Comparison of ENCODE assay signal across 16 cellular contexts in the genomic region with DNA sequence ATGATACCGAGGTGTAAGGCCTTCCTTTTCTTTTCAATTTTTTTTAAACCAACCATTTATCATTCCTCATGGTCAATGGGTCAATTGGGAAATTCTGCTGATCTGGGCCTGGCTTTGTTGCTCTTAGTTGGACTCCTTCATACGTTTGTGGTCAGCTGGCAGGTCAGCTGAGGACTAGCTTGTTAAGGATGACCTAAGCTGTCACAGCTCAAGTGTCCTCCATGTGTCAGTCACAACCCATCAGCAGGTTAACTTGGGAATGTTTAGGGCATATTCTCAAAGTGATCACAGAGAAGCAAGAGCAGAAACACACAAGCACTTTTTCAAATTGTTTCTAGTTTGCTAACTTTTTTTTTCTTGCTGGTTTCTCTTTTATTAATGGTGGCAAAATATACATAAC.
DNase-seq lines count a peak whose midpoint lies in the region; ATAC-seq, FAIRE-seq and TF ChIP-seq lines count a peak whose summit lies in the region.
"Had no signal": no experiment of that assay in that cellular context is flagged by ENCODE, and none has a peak within 500 bp of the region (broad histone marks: within the 10 kb centered on the region; RNA-seq: fewer than 3 reads in every experiment).

No MANE protein-coding gene starts in this region.

- no peaks in the 10 kb centered on the region for H3K4me1 Mint-ChIP-seq in GM23338
- H3K4me1 Mint-ChIP-seq: CD4-positive, alpha-beta memory T cell had no signal

- no peaks in the 10 kb centered on the region for H3K36me3 ChIP-seq in IMR-90 (ENCODE audit: control insufficient read depth, insufficient read depth, low read length)
- H3K36me3 ChIP-seq in GM12878 (ENCODE audit: control insufficient read depth in 2 of 2, insufficient read depth in 2 of 2, low read length in 1 of 2): no peaks in the 10 kb centered on the region
- H3K36me3 ChIP-seq in MM.1S (replicated peaks; ENCODE audit: insufficient read depth, low read length): no peaks in the 10 kb centered on the region
- H3K36me3 ChIP-seq in GM23338 (ENCODE audit: insufficient read depth): no peaks in the 10 kb centered on the region

- no peak overlapping the region for H2AK9ac ChIP-seq in IMR-90 (replicated peaks; ENCODE audit: low read depth, low read length, poor library complexity)

- H3K14ac ChIP-seq in IMR-90 (replicated peaks; ENCODE audit: low read depth, low read length): no peak overlapping the region

- H3K4me3 Mint-ChIP-seq in GM23338: no peak overlapping the region
- H3K4me3 Mint-ChIP-seq: CD4-positive, alpha-beta memory T cell had no signal

- no peak overlapping the region for H4K8ac ChIP-seq in IMR-90 (ENCODE audit: low read depth in 2 of 2, low read length in 2 of 2)

- H3K9me3 ChIP-seq in IMR-90 (ENCODE audit: control insufficient read depth, insufficient read depth, low read length): no peaks in the 10 kb centered on the region
- no peaks in the 10 kb centered on the region for H3K9me3 ChIP-seq in GM12878 (replicated peaks; ENCODE audit: control insufficient read depth, insufficient read depth, low read length)
- H3K9me3 ChIP-seq in MM.1S (replicated peaks; ENCODE audit: insufficient read depth, low read length): no peaks in the 10 kb centered on the region
- H3K9me3 ChIP-seq: BE2C had no signal

- no peaks in the 10 kb centered on the region for H3F3A ChIP-seq in MM.1S (ENCODE audit: insufficient read depth, low read length)
- H3F3A ChIP-seq in GM23338 (replicated peaks; ENCODE audit: low read depth): no peaks in the 10 kb centered on the region

- SMC1A ChIA-PET in GM12878 (lab: Charles Lee; ENCODE audit: uncharacterized antibody, unreplicated experiment): no interaction called here

- peak overlapping the region; percentile 95; the same call in 1 of the 2 replicates for H4K5ac ChIP-seq in IMR-90 (ENCODE audit: low read depth, low read length)

- no peak for ATAC-seq in IMR-90 (ENCODE audit: low read depth)
- no peak for ATAC-seq in GM12878
- ATAC-seq in GM23338: no peak
- ATAC-seq: HepG2 had no signal

- no peak for TF ChIP-seq EP300 in GM12878 (IDR thresholded peaks at IDR 0.05; ENCODE audit: borderline replicate concordance in 1 of 2, control insufficient read depth in 1 of 2, low read depth in 2 of 2, low read length in 2 of 2)

- no peak overlapping the region for H3K23ac ChIP-seq in IMR-90 (ENCODE audit: low read depth, low read length)

- CTCF ChIA-PET in IMR-90 (lab: Yijun Ruan, JAX): interaction anchor here (1.5 kb wide), 1 partner anchor 15 kb away, joined by 5 read pairs; no protein-coding TSS in a partner anchor
- CTCF ChIA-PET in GM12878 (lab: Yijun Ruan, JAX): interaction anchor here (1.2 kb wide), 1 partner anchor 11 kb away, joined by 3 read pairs; no protein-coding TSS in a partner anchor

- in situ Hi-C loops in IMR-90 (cut with MboI; ENCODE audit: low sequenced_read_pairs) (no loop called here), GM12878 (cut with MboI) (no loop called here)

- intact Hi-C loops in IMR-90 (cut with micrococcal nuclease): no loop called here
- intact Hi-C loops in GM12878 (cut with micrococcal nuclease; ENCODE audit: unreplicated experiment): no loop called here

- TF ChIP-seq POLR2A in IMR-90 (IDR thresholded peaks at IDR 0.05; ENCODE audit: low read depth, low read length): no peak
- TF ChIP-seq POLR2A in GM12878 (IDR thresholded peaks at IDR 0.05; ENCODE audit: low read depth, low read length): no peak

- H2BK120ac ChIP-seq in IMR-90 (ENCODE audit: low read depth, low read length): no peak overlapping the region

- H3K9me1 ChIP-seq in IMR-90 (ENCODE audit: insufficient read depth, low read length): no peaks in the 10 kb centered on the region

- H3K18ac ChIP-seq in IMR-90 (ENCODE audit: low read depth, low read length): peak overlapping the region; percentile 77

- H3K4me3 ChIP-seq in IMR-90 (ENCODE audit: insufficient read depth, low read depth, low read length): no peak overlapping the region
- no peak overlapping the region for H3K4me3 ChIP-seq in GM12878
- no peak overlapping the region for H3K4me3 ChIP-seq in MM.1S (ENCODE audit: low read length)
- no peak overlapping the region for H3K4me3 ChIP-seq in GM23338
- H3K4me3 ChIP-seq: GM23248 had no signal

- no peaks in the 10 kb centered on the region for H3K9me3 Mint-ChIP-seq in GM23338

- no peak overlapping the region for H3K27ac Mint-ChIP-seq in GM23338

- H2BK15ac ChIP-seq in IMR-90 (ENCODE audit: low read depth, low read length): no peak overlapping the region

- no peak overlapping the region for H2BK20ac ChIP-seq in IMR-90 (ENCODE audit: low read depth, low read length)

- H3K27ac ChIP-seq in IMR-90 (ENCODE audit: insufficient read depth, low read length): no peak overlapping the region
- no peak overlapping the region for H3K27ac ChIP-seq in GM12878 (ENCODE audit: control insufficient read depth, insufficient read depth)
- H3K27ac ChIP-seq in MM.1S (ENCODE audit: low read length): no peak overlapping the region
- H3K27ac ChIP-seq in GM23338 (ENCODE audit: low read depth): no peak overlapping the region
- H3K27ac ChIP-seq: C4-2B, GM23248 had no signal

- H3K9me2 ChIP-seq in MM.1S (replicated peaks; ENCODE audit: insufficient read depth, low read length) (no peaks in the 10 kb centered on the region), GM23338 (ENCODE audit: insufficient read depth) (no peaks in the 10 kb centered on the region)

- peak; percentile 44 for FAIRE-seq in D721Med (lab: Jason Lieb, UNC)
- no peak for FAIRE-seq in GM12878 (lab: Jason Lieb, UNC)
- FAIRE-seq: A204.1, GM18507, HepG2, HTR-8/SVneo had no signal

- TF ChIP-seq RAD21 in IMR-90 (IDR thresholded peaks at IDR 0.05; ENCODE audit: low read length) (no peak), GM12878 (IDR thresholded peaks at IDR 0.05; ENCODE audit: insufficient read depth, low read depth, low read length) (no peak)

- no peak overlapping the region for H2AFZ ChIP-seq in IMR-90 (replicated peaks; ENCODE audit: low read length, poor library complexity)
- no peak overlapping the region for H2AFZ ChIP-seq in GM12878 (ENCODE audit: control insufficient read depth, low read depth, low read length)
- no peak overlapping the region for H2AFZ ChIP-seq in MM.1S (ENCODE audit: low read length)
- H2AFZ ChIP-seq in GM23338: no peak overlapping the region
- H2AFZ ChIP-seq: GM23248 had no signal

- whole genome bisulfite sequencing in IMR-90 (ENCODE audit: extremely low coverage in 2 of 2, insufficient read length in 1 of 2), 2 experiments: no CpG with 5 or more reads among the region's 2 CpGs
- WGBS in GM12878 (ENCODE audit: insufficient coverage, insufficient replicate concordance, low lambda C conversion rate, missing lambda C conversion rate): 88% methylated on average over 2 of the region's 2 CpGs

- H3K9ac ChIP-seq in IMR-90 (ENCODE audit: low read depth, low read length): no peak overlapping the region
- no peak overlapping the region for H3K9ac ChIP-seq in GM12878 (ENCODE audit: control insufficient read depth, insufficient read depth, low read length)
- H3K9ac ChIP-seq in MM.1S (ENCODE audit: low read length): no peak overlapping the region
- H3K9ac ChIP-seq: GM23248 had no signal

- H2BK5ac ChIP-seq in IMR-90 (ENCODE audit: low read depth, low read length, poor library complexity, severe bottlenecking): no peak overlapping the region

- H4K20me1 ChIP-seq in IMR-90 (ENCODE audit: insufficient read depth, low read length): no peaks in the 10 kb centered on the region
- no peaks in the 10 kb centered on the region for H4K20me1 ChIP-seq in GM12878 (ENCODE audit: control insufficient read depth, insufficient read depth)
- no peaks in the 10 kb centered on the region for H4K20me1 ChIP-seq in MM.1S (ENCODE audit: insufficient read depth, low read length)
- no peaks in the 10 kb centered on the region for H4K20me1 ChIP-seq in GM23338 (replicated peaks; ENCODE audit: insufficient read depth)

- H3K36me3 Mint-ChIP-seq in GM23338 (ENCODE audit: low read depth): no peaks in the 10 kb centered on the region

- H3K79me2 ChIP-seq in GM12878 (ENCODE audit: control insufficient read depth, insufficient read depth, low read length) (no peaks in the 10 kb centered on the region), MM.1S (ENCODE audit: low read length) (no peaks in the 10 kb centered on the region), GM23338 (replicated peaks; ENCODE audit: insufficient read depth) (no peaks in the 10 kb centered on the region)

- dilution Hi-C loops in IMR-90 (cut with HindIII; ENCODE audit: low sequenced_read_pairs, unreplicated experiment): no loop called here

- TF ChIP-seq CTCF in D721Med (IDR thresholded peaks at IDR 0.05; ENCODE audit: insufficient read depth, missing control alignments): no peak
- TF ChIP-seq CTCF in IMR-90 (conservative IDR thresholded peaks at IDR 0.05; ENCODE audit: low read depth, low read length): no peak
- no peak for TF ChIP-seq CTCF in GM12878 (IDR thresholded peaks at IDR 0.05 in 2 of 3, conservative IDR thresholded peaks at IDR 0.05 in 1 of 3; ENCODE audit: control insufficient read depth in 2 of 3, extremely low read depth in 1 of 3, insufficient read depth in 1 of 3, low read depth in 3 of 3, low read length in 3 of 3)
- no peak for TF ChIP-seq CTCF in MM.1S (IDR thresholded peaks at IDR 0.05; ENCODE audit: low read length)
- no peak for TF ChIP-seq CTCF in GM23338 (conservative IDR thresholded peaks at IDR 0.05; ENCODE audit: low read depth in 2 of 2)

- no peak overlapping the region for H3K4me2 ChIP-seq in IMR-90 (ENCODE audit: low read depth, low read length)
- no peak overlapping the region for H3K4me2 ChIP-seq in GM12878 (ENCODE audit: control insufficient read depth, insufficient read depth)
- H3K4me2 ChIP-seq in MM.1S (ENCODE audit: low read depth, low read length): no peak overlapping the region
- H3K4me2 ChIP-seq in GM23338: no peak overlapping the region

- POLR2A ChIA-PET in IMR-90 (lab: Charles Lee; ENCODE audit: unreplicated experiment): no interaction called here
- POLR2A ChIA-PET in GM12878 (lab: Charles Lee): no interaction called here

- H4K91ac ChIP-seq in IMR-90 (ENCODE audit: insufficient read depth, low read depth, low read length): peak overlapping the region; percentile 53; the same call in 1 of the 2 replicates

- H3K4me1 ChIP-seq in IMR-90 (ENCODE audit: control insufficient read depth, insufficient read depth, low read length) (peaks cover 2% of the 10 kb centered on the region; the same call in 1 of the 2 replicates), GM12878 (ENCODE audit: control insufficient read depth, insufficient read depth, low read length) (no peaks in the 10 kb centered on the region), MM.1S (ENCODE audit: low read length) (no peaks in the 10 kb centered on the region), GM23338 (ENCODE audit: insufficient read depth) (no peaks in the 10 kb centered on the region)

- peak overlapping the region; percentile 41; the same call in 1 of the 2 replicates for H3K4ac ChIP-seq in IMR-90 (ENCODE audit: low read depth, low read length)

- no peaks in the 10 kb centered on the region for H3K27me3 ChIP-seq in IMR-90 (ENCODE audit: control insufficient read depth, insufficient read depth, low read length)
- H3K27me3 ChIP-seq in GM12878 (replicated peaks in 1 of 2; ENCODE audit: control insufficient read depth in 2 of 2, insufficient read depth in 2 of 2, low read length in 1 of 2): no peaks in the 10 kb centered on the region
- no peaks in the 10 kb centered on the region for H3K27me3 ChIP-seq in MM.1S (replicated peaks; ENCODE audit: insufficient read depth, low read length)
- H3K27me3 ChIP-seq in GM23338 (ENCODE audit: insufficient read depth): no peaks in the 10 kb centered on the region
- H3K27me3 ChIP-seq: BE2C had no signal

- no peak overlapping the region for H3K56ac ChIP-seq in IMR-90 (ENCODE audit: extremely low read depth, insufficient read depth, low read length)

- RAD21 ChIA-PET in GM12878 (lab: Charles Lee; ENCODE audit: unreplicated experiment): no interaction called here

- peak overlapping the region; percentile 79; the same call in 1 of the 2 replicates for H2AK5ac ChIP-seq in IMR-90 (ENCODE audit: low read depth, low read length)

- no peak for DNase-seq in D721Med (ENCODE audit: insufficient read length, low spot score)
- DNase-seq in IMR-90: no peak
- no peak for DNase-seq in GM12878 (ENCODE audit: low read depth, low spot score)
- DNase-seq in myocyte (ENCODE audit: low read depth): peak; percentile 41
- DNase-seq in MM.1S: no peak
- DNase-seq in GM23338 (ENCODE audit: low spot score): no peak
- DNase-seq in DMS 273 (lab: John Stamatoyannopoulos, UW; ENCODE audit: unreplicated experiment): no peak
- DNase-seq: BE2C; CD4-positive, alpha-beta memory T cell; GM23248; H7 had no signal

- H3K27me3 Mint-ChIP-seq in GM23338 (ENCODE audit: insufficient read depth, low read depth, poor library complexity): no peaks in the 10 kb centered on the region
- H3K27me3 Mint-ChIP-seq: CD4-positive, alpha-beta memory T cell had no signal

- BruUV-seq in IMR-90 (replicated peaks; lab: Mats Ljungman, UMichigan): no TSS peak
- TSS peak; percentile 41 for BruUV-seq in GM12878 (replicated peaks; lab: Mats Ljungman, UMichigan)

- H3K79me1 ChIP-seq in IMR-90 (ENCODE audit: low read depth in 1 of 2, low read length in 2 of 2): no peaks in the 10 kb centered on the region
